ENCODE assay signal across 24 cellular contexts in genomic region chr22:48881326-48881980, GRCh38.
"Had no signal": no experiment of that assay in that cellular context is flagged by ENCODE, and none has a peak within 500 bp of the region (broad histone marks: within the 10 kb centered on the region; RNA-seq: fewer than 3 reads in every experiment).

No MANE protein-coding gene starts in this region.

- H3K27ac Mint-ChIP-seq: activated B cell treated with CpG ODN at 0.5 μM for 24 hours; activated CD4-positive, alpha-beta T cell treated with anti-CD3 and anti-CD28 coated beads, Interleukin-2, amount 10 ng/mL, durations not matched to agents 24 days and 14 days; activated CD8-positive, alpha-beta T cell treated with anti-CD3 and anti-CD28 coated beads, Interleukin-2, amount 10 ng/mL, durations not matched to agents 7 days and 5 days; activated naive CD4-positive, alpha-beta T cell treated with anti-CD3 and anti-CD28 coated beads, Interleukin-2, amount 10 ng/mL, durations not matched to agents 7 days and 5 days; activated naive CD8-positive, alpha-beta T cell treated with anti-CD3 and anti-CD28 coated beads, Interleukin-2, amount 50 U/mL, for 24 hours; activated T-cell treated with anti-CD3 and anti-CD28 coated beads, Interleukin-2, amount 50 U/mL, for 24 hours; activated T-helper 2 cell treated with anti-CD3 and anti-CD28 coated beads, Interferon-gamma antibody, Interleukin-2, Interleukin-4, amounts not matched to agents 10 μg/mL and 5 μg/mL and 100 μg/mL, durations not matched to agents 14 hours and 24 hours and 36 hours; brain; naive thymus-derived CD8-positive, alpha-beta T cell; T-cell had no signal

- H3K4me3 Mint-ChIP-seq: activated B cell treated with CpG ODN at 0.5 μM for 24 hours; activated CD4-positive, alpha-beta T cell treated with anti-CD3 and anti-CD28 coated beads, Interleukin-2, amount 10 ng/mL, durations not matched to agents 24 days and 14 days; activated CD8-positive, alpha-beta T cell treated with anti-CD3 and anti-CD28 coated beads, Interleukin-2, amount 10 ng/mL, durations not matched to agents 7 days and 5 days; activated naive CD4-positive, alpha-beta T cell treated with anti-CD3 and anti-CD28 coated beads, Interleukin-2, amount 10 ng/mL, durations not matched to agents 7 days and 5 days; activated naive CD8-positive, alpha-beta T cell treated with anti-CD3 and anti-CD28 coated beads, Interleukin-2, amount 50 U/mL, for 24 hours; activated T-cell treated with anti-CD3 and anti-CD28 coated beads, Interleukin-2, amount 50 U/mL, for 24 hours; brain; naive thymus-derived CD8-positive, alpha-beta T cell; T-cell had no signal

- H3K27ac ChIP-seq: colonic mucosa, pancreas had no signal

- H3K4me1 Mint-ChIP-seq: activated B cell treated with CpG ODN at 0.5 μM for 24 hours; activated CD4-positive, alpha-beta T cell treated with anti-CD3 and anti-CD28 coated beads, Interleukin-2, amount 10 ng/mL, durations not matched to agents 24 days and 14 days; activated naive CD4-positive, alpha-beta T cell treated with anti-CD3 and anti-CD28 coated beads, Interleukin-2, amount 10 ng/mL, durations not matched to agents 7 days and 5 days; activated naive CD8-positive, alpha-beta T cell treated with anti-CD3 and anti-CD28 coated beads, Interleukin-2, amount 50 U/mL, for 24 hours; naive thymus-derived CD8-positive, alpha-beta T cell; T-cell had no signal

- H3K36me3 ChIP-seq: colonic mucosa, pancreas had no signal

- H3K27me3 Mint-ChIP-seq: activated B cell treated with CpG ODN at 0.5 μM for 24 hours; activated CD4-positive, alpha-beta T cell treated with anti-CD3 and anti-CD28 coated beads, Interleukin-2, amount 10 ng/mL, durations not matched to agents 24 days and 14 days; activated naive CD4-positive, alpha-beta T cell treated with anti-CD3 and anti-CD28 coated beads, Interleukin-2, amount 10 ng/mL, durations not matched to agents 7 days and 5 days had no signal

- H3K9me3 ChIP-seq: colonic mucosa, pancreas had no signal

- H3K36me3 Mint-ChIP-seq: activated naive CD4-positive, alpha-beta T cell treated with anti-CD3 and anti-CD28 coated beads, Interleukin-2, amount 10 ng/mL, durations not matched to agents 7 days and 5 days; brain; naive thymus-derived CD8-positive, alpha-beta T cell; T-cell had no signal

- H3K4me3 ChIP-seq: colonic mucosa, pancreas had no signal

- H3K27me3 ChIP-seq: colonic mucosa, pancreas had no signal

- DNase-seq: activated B cell treated with CpG ODN at 0.5 μM for 24 hours; activated CD4-positive, alpha-beta T cell treated with anti-CD3 and anti-CD28 coated beads, Interleukin-2, amount 10 ng/mL, durations not matched to agents 24 days and 14 days; activated CD8-positive, alpha-beta T cell treated with anti-CD3 and anti-CD28 coated beads, Interleukin-2, amount 10 ng/mL, durations not matched to agents 7 days and 5 days; activated naive CD8-positive, alpha-beta T cell treated with anti-CD3 and anti-CD28 coated beads, Interleukin-2, amount 50 U/mL, for 24 hours; activated T-cell treated with anti-CD3 and anti-CD28 coated beads, Interleukin-2, amount 50 U/mL, for 24 hours; anterior cingulate cortex; central memory CD4-positive, alpha-beta T cell; colonic mucosa; foreskin melanocyte; glutamatergic neuron; hypothalamus; islet precursor cell; mesenchymal stem cell; naive thymus-derived CD8-positive, alpha-beta T cell; stimulated activated CD4-positive, alpha-beta T cell treated with anti-CD3 and anti-CD28 coated beads, Interleukin-12 subunit alpha, Interleukin-12 subunit beta, amount 100 ng/mL, for 4 hours; stimulated activated CD4-positive, alpha-beta T cell treated with anti-CD3 and anti-CD28 coated beads, Interleukin-1b, Interleukin-23, amount 100 ng/mL, for 48 hours; stimulated activated CD8-positive, alpha-beta memory T cell treated with anti-CD3 and anti-CD28 coated beads, Interleukin-4, amount 100 ng/mL, for 48 hours; stimulated activated naive CD4-positive, alpha-beta T cell; T-cell had no signal

- ATAC-seq: activated CD8-positive, alpha-beta T cell treated with anti-CD3 and anti-CD28 coated beads, Interleukin-2, amount 10 ng/mL, durations not matched to agents 7 days and 5 days; activated naive CD8-positive, alpha-beta T cell treated with anti-CD3 and anti-CD28 coated beads, Interleukin-2, amount 50 U/mL, for 24 hours; left lobe of liver; naive thymus-derived CD8-positive, alpha-beta T cell; pancreas; T-cell had no signal

- H3K4me1 ChIP-seq: colonic mucosa, pancreas had no signal

- H3K9me3 Mint-ChIP-seq: activated B cell treated with CpG ODN at 0.5 μM for 24 hours; activated CD4-positive, alpha-beta T cell treated with anti-CD3 and anti-CD28 coated beads, Interleukin-2, amount 10 ng/mL, durations not matched to agents 24 days and 14 days; activated naive CD4-positive, alpha-beta T cell treated with anti-CD3 and anti-CD28 coated beads, Interleukin-2, amount 10 ng/mL, durations not matched to agents 7 days and 5 days; activated naive CD8-positive, alpha-beta T cell treated with anti-CD3 and anti-CD28 coated beads, Interleukin-2, amount 50 U/mL, for 24 hours; activated T-cell treated with anti-CD3 and anti-CD28 coated beads, Interleukin-2, amount 50 U/mL, for 24 hours; activated T-helper 2 cell treated with anti-CD3 and anti-CD28 coated beads, Interferon-gamma antibody, Interleukin-2, Interleukin-4, amounts not matched to agents 10 μg/mL and 5 μg/mL and 100 μg/mL, durations not matched to agents 14 hours and 24 hours and 36 hours; naive thymus-derived CD8-positive, alpha-beta T cell; T-cell had no signal
